8 cellular contexts compared by ENCODE assay signal in genomic region chr15:40506964-40507571, GRCh38. TPM values are rescaled to one million over a fixed set of nuclear protein-coding genes. Genes with fewer than 3 reads are reported as not detected.
DNase-seq lines count a peak whose midpoint lies in the region; ATAC-seq and TF ChIP-seq lines count a peak whose summit lies in the region.

No MANE protein-coding gene starts in this region.

- H3K4me1 Mint-ChIP-seq in activated CD4-positive, alpha-beta T cell treated with anti-CD3 and anti-CD28 coated beads for 36 hours: peaks cover 16% of the 10 kb centered on the region

- peak; percentile 86 for ATAC-seq in activated CD4-positive, alpha-beta T cell treated with anti-CD3 and anti-CD28 coated beads for 36 hours
- ATAC-seq in left colon: peak; percentile 67
- ATAC-seq in GM21723 (IDR thresholded peaks at IDR 0.05; ENCODE audit: unreplicated experiment): no peak

- H3K27me3 Mint-ChIP-seq in activated CD4-positive, alpha-beta T cell treated with anti-CD3 and anti-CD28 coated beads for 36 hours: peaks cover 50% of the 10 kb centered on the region

- peak overlapping the region; percentile 6 for H3K4me3 Mint-ChIP-seq in activated CD4-positive, alpha-beta T cell treated with anti-CD3 and anti-CD28 coated beads for 36 hours

- no peak overlapping the region for H3K27ac Mint-ChIP-seq in activated CD4-positive, alpha-beta T cell treated with anti-CD3 and anti-CD28 coated beads for 36 hours

- peak overlapping the region; percentile 15; the same call in 1 of the 2 replicates for H3K4me3 ChIP-seq in BJ (ENCODE audit: low read depth, low read length)

- H3K36me3 ChIP-seq in BJ (ENCODE audit: control insufficient read depth, insufficient read depth, low read length): no peaks in the 10 kb centered on the region

- CTCF ChIA-PET in BJ (lab: Yijun Ruan, JAX): interaction anchor here (0.6 to 2.8 kb wide), 16 partner anchors 10 to 351 kb away, joined by 3 to 19 read pairs (median 4); partner anchors contain the start of gene BAHD1
- CTCF ChIA-PET in activated CD4-positive, alpha-beta T cell treated with anti-CD3 and anti-CD28 coated beads for 36 hours (lab: Charles Lee): interaction anchor here (0.6 to 1.4 kb wide), 13 partner anchors 10 to 208 kb away, joined by 3 to 5 read pairs (median 3); partner anchors contain the start of gene IVD

- POLR2A ChIA-PET in BJ (lab: Charles Lee): no interaction called here
- POLR2A ChIA-PET in activated CD4-positive, alpha-beta T cell treated with anti-CD3 and anti-CD28 coated beads for 36 hours (lab: Charles Lee): no interaction called here

- no peaks in the 10 kb centered on the region for H3K36me3 Mint-ChIP-seq in activated CD4-positive, alpha-beta T cell treated with anti-CD3 and anti-CD28 coated beads for 36 hours (ENCODE audit: low read depth)

- intact Hi-C loops in activated CD4-positive, alpha-beta T cell treated with anti-CD3 and anti-CD28 coated beads for 36 hours (cut with DNase I, micrococcal nuclease): loop anchor here (1.0 to 5.0 kb wide), 3 partner anchors 65 to 165 kb away; partner anchors contain the start of genes BAHD1 (in 1 of the 2) and CCDC9B (in 1 of the 2)
- intact Hi-C loops in left colon (cut with DNase I, micrococcal nuclease): no loop called here

- TF ChIP-seq CTCF in BJ (IDR thresholded peaks at IDR 0.05; ENCODE audit: insufficient read depth, low read depth, low read length): peak; percentile 88

- DNase-seq in BJ (ENCODE audit: low read depth) (no peak), H4 (ENCODE audit: low spot score) (peak; percentile 42), NCI-H345 treated with DMSO at 0.1 percent for 48 hours (lab: John Stamatoyannopoulos, UW; ENCODE audit: unreplicated experiment) (peak; percentile 1), cerebellum (ENCODE audit: low spot score) (peak; percentile 57), left colon (peak; percentile 62 to 72)
- peak; percentile 82 for DNase-seq in activated CD4-positive, alpha-beta T cell treated with anti-CD3 and anti-CD28 coated beads for 36 hours
- DNase-seq in stimulated activated CD4-positive, alpha-beta T cell treated with anti-CD3 and anti-CD28 coated beads, Interleukin-1b, Interleukin-23, amount 100 ng/mL, for 24 hours (ENCODE audit: low read depth in 4 of 4, low spot score in 1 of 4): peak; percentile 25 to 57 (median 46)

- no peaks in the 10 kb centered on the region for H3K9me3 Mint-ChIP-seq in activated CD4-positive, alpha-beta T cell treated with anti-CD3 and anti-CD28 coated beads for 36 hours (ENCODE audit: low read depth)

- H3K27me3 ChIP-seq in BJ (ENCODE audit: control insufficient read depth, insufficient read depth, low read length): peaks cover 8% of the 10 kb centered on the region

RNA-seq across cellular contexts. Expression of gene CHST14, which starts 36.3 kb away (rescaled TPM):
- 18.6 and 32.3 TPM in 2 replicates for polyA plus RNA-seq in BJ (2011; rRNA removed)
- polyA minus RNA-seq in BJ (2011; rRNA and poly(A)+ RNA removed): 14.3 and 16.3 TPM in 2 replicates
- total RNA-seq in H4 (2014; rRNA removed; shearing (Covaris generic)): 31.6 and 34.6 TPM in 2 replicates
- 1 to 10 TPM; 5.4 to 6.2 TPM for total RNA-seq in activated CD4-positive, alpha-beta T cell treated with anti-CD3 and anti-CD28 coated beads for 36 hours
- total RNA-seq in cerebellum (3.8 TPM), left colon (1 to 10 TPM; 2.5 to 5.1 TPM)

RNA-seq across cellular contexts. Expression of gene CCDC32, which starts 57.8 kb away (rescaled TPM):
- 14.1 and 14.8 TPM in 2 replicates for polyA plus RNA-seq in BJ (2011; rRNA removed)
- polyA minus RNA-seq in BJ (2011; rRNA and poly(A)+ RNA removed): 2.6 and 3.5 TPM in 2 replicates
- total RNA-seq in H4 (2014; rRNA removed; shearing (Covaris generic)): 22.9 and 33.5 TPM in 2 replicates
- total RNA-seq in activated CD4-positive, alpha-beta T cell treated with anti-CD3 and anti-CD28 coated beads for 36 hours: 10 to 100 TPM; 14.2 to 24.5 TPM
- 15.2 TPM for total RNA-seq in cerebellum
- 10 to 100 TPM; 22.6 to 25.0 TPM for total RNA-seq in left colon

Comparison
In these comparisons a context has a peak if more than half of its experiments do, and no peak if none do; other contexts are left out.
1. intact Hi-C loops: an anchor here in activated CD4-positive, alpha-beta T cell treated with anti-CD3 and anti-CD28 coated beads for 36 hours (1.0 to 5.0 kb wide); none called in left colon.